1 cellular context compared by ENCODE assay signal in genomic region chr5:1800470-1801060, GRCh38.
TF ChIP-seq lines count a peak whose summit lies in the region.

No MANE protein-coding gene starts in this region.

TF ChIP-seq in WTC11, 78 proteins besides CTCF, POLR2A, EP300 and RAD21 (continued from another document):
- TF ChIP-seq, protein P1, sequence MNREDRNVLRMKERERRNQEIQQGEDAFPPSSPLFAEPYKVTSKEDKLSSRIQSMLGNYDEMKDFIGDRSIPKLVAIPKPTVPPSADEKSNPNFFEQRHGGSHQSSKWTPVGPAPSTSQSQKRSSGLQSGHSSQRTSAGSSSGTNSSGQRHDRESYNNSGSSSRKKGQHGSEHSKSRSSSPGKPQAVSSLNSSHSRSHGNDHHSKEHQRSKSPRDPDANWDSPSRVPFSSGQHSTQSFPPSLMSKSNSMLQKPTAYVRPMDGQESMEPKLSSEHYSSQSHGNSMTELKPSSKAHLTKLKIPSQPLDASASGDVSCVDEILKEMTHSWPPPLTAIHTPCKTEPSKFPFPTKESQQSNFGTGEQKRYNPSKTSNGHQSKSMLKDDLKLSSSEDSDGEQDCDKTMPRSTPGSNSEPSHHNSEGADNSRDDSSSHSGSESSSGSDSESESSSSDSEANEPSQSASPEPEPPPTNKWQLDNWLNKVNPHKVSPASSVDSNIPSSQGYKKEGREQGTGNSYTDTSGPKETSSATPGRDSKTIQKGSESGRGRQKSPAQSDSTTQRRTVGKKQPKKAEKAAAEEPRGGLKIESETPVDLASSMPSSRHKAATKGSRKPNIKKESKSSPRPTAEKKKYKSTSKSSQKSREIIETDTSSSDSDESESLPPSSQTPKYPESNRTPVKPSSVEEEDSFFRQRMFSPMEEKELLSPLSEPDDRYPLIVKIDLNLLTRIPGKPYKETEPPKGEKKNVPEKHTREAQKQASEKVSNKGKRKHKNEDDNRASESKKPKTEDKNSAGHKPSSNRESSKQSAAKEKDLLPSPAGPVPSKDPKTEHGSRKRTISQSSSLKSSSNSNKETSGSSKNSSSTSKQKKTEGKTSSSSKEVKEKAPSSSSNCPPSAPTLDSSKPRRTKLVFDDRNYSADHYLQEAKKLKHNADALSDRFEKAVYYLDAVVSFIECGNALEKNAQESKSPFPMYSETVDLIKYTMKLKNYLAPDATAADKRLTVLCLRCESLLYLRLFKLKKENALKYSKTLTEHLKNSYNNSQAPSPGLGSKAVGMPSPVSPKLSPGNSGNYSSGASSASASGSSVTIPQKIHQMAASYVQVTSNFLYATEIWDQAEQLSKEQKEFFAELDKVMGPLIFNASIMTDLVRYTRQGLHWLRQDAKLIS (CRISPR knock-in tag; IDR thresholded peaks at IDR 0.05; ENCODE audit: borderline replicate concordance), result no peak
- no peak for TF ChIP-seq SMAD3 (CRISPR knock-in tag; IDR thresholded peaks at IDR 0.05; ENCODE audit: borderline replicate concordance)
- TF ChIP-seq NR1H2 (CRISPR knock-in tag; IDR thresholded peaks at IDR 0.05), result no peak
- no peak for TF ChIP-seq ATF3 (CRISPR knock-in tag; conservative IDR thresholded peaks at IDR 0.05)
- no peak for TF ChIP-seq ZNF317 (CRISPR knock-in tag; IDR thresholded peaks at IDR 0.05; ENCODE audit: borderline replicate concordance, low read depth)
- TF ChIP-seq, protein P2, sequence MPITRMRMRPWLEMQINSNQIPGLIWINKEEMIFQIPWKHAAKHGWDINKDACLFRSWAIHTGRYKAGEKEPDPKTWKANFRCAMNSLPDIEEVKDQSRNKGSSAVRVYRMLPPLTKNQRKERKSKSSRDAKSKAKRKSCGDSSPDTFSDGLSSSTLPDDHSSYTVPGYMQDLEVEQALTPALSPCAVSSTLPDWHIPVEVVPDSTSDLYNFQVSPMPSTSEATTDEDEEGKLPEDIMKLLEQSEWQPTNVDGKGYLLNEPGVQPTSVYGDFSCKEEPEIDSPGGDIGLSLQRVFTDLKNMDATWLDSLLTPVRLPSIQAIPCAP (CRISPR knock-in tag; IDR thresholded peaks at IDR 0.05), result no peak
- TF ChIP-seq, protein P3, sequence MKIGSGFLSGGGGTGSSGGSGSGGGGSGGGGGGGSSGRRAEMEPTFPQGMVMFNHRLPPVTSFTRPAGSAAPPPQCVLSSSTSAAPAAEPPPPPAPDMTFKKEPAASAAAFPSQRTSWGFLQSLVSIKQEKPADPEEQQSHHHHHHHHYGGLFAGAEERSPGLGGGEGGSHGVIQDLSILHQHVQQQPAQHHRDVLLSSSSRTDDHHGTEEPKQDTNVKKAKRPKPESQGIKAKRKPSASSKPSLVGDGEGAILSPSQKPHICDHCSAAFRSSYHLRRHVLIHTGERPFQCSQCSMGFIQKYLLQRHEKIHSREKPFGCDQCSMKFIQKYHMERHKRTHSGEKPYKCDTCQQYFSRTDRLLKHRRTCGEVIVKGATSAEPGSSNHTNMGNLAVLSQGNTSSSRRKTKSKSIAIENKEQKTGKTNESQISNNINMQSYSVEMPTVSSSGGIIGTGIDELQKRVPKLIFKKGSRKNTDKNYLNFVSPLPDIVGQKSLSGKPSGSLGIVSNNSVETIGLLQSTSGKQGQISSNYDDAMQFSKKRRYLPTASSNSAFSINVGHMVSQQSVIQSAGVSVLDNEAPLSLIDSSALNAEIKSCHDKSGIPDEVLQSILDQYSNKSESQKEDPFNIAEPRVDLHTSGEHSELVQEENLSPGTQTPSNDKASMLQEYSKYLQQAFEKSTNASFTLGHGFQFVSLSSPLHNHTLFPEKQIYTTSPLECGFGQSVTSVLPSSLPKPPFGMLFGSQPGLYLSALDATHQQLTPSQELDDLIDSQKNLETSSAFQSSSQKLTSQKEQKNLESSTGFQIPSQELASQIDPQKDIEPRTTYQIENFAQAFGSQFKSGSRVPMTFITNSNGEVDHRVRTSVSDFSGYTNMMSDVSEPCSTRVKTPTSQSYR (CRISPR knock-in tag; IDR thresholded peaks at IDR 0.05), result no peak
- TF ChIP-seq MAX (CRISPR knock-in tag; IDR thresholded peaks at IDR 0.05), result no peak; the same call in 1 of the 2 replicates
- no peak for TF ChIP-seq TEAD4 (CRISPR knock-in tag; IDR thresholded peaks at IDR 0.05)
- TF ChIP-seq, protein P4, sequence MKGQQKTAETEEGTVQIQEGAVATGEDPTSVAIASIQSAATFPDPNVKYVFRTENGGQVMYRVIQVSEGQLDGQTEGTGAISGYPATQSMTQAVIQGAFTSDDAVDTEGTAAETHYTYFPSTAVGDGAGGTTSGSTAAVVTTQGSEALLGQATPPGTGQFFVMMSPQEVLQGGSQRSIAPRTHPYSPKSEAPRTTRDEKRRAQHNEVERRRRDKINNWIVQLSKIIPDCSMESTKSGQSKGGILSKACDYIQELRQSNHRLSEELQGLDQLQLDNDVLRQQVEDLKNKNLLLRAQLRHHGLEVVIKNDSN (CRISPR knock-in tag; IDR thresholded peaks at IDR 0.05), result peak; percentile 83
- TF ChIP-seq, protein P5, sequence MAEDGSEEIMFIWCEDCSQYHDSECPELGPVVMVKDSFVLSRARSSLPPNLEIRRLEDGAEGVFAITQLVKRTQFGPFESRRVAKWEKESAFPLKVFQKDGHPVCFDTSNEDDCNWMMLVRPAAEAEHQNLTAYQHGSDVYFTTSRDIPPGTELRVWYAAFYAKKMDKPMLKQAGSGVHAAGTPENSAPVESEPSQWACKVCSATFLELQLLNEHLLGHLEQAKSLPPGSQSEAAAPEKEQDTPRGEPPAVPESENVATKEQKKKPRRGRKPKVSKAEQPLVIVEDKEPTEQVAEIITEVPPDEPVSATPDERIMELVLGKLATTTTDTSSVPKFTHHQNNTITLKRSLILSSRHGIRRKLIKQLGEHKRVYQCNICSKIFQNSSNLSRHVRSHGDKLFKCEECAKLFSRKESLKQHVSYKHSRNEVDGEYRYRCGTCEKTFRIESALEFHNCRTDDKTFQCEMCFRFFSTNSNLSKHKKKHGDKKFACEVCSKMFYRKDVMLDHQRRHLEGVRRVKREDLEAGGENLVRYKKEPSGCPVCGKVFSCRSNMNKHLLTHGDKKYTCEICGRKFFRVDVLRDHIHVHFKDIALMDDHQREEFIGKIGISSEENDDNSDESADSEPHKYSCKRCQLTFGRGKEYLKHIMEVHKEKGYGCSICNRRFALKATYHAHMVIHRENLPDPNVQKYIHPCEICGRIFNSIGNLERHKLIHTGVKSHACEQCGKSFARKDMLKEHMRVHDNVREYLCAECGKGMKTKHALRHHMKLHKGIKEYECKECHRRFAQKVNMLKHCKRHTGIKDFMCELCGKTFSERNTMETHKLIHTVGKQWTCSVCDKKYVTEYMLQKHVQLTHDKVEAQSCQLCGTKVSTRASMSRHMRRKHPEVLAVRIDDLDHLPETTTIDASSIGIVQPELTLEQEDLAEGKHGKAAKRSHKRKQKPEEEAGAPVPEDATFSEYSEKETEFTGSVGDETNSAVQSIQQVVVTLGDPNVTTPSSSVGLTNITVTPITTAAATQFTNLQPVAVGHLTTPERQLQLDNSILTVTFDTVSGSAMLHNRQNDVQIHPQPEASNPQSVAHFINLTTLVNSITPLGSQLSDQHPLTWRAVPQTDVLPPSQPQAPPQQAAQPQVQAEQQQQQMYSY (CRISPR knock-in tag; IDR thresholded peaks at IDR 0.05), result peak; percentile 9
- TF ChIP-seq, protein P6, sequence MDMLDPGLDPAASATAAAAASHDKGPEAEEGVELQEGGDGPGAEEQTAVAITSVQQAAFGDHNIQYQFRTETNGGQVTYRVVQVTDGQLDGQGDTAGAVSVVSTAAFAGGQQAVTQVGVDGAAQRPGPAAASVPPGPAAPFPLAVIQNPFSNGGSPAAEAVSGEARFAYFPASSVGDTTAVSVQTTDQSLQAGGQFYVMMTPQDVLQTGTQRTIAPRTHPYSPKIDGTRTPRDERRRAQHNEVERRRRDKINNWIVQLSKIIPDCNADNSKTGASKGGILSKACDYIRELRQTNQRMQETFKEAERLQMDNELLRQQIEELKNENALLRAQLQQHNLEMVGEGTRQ (CRISPR knock-in tag; IDR thresholded peaks at IDR 0.05), result peak; percentile 85
- TF ChIP-seq GRHL2 (CRISPR knock-in tag; IDR thresholded peaks at IDR 0.05; ENCODE audit: insufficient replicate concordance, severe bottlenecking), result no peak
- TF ChIP-seq ZNF396 (CRISPR knock-in tag; IDR thresholded peaks at IDR 0.05; ENCODE audit: borderline replicate concordance), result no peak
- no peak for TF ChIP-seq KAT7 (CRISPR knock-in tag; IDR thresholded peaks at IDR 0.05; ENCODE audit: borderline replicate concordance)
- TF ChIP-seq ESRRA (CRISPR knock-in tag; IDR thresholded peaks at IDR 0.05; ENCODE audit: borderline replicate concordance), result no peak
- TF ChIP-seq ZNF138 (CRISPR knock-in tag; conservative IDR thresholded peaks at IDR 0.05), result no peak
